In genomic region chr18:79440316-79440715, GRCh38 we compare ENCODE assay signal across 21 cellular contexts.
"Had no signal": no experiment of that assay in that cellular context is flagged by ENCODE, and none has a peak within 500 bp of the region (broad histone marks: within the 10 kb centered on the region; RNA-seq: fewer than 3 reads in every experiment).

No MANE protein-coding gene starts in this region.

- H3K4me1 Mint-ChIP-seq: endodermal cell had no signal

- H3K4me3 ChIP-seq: heart right ventricle, left lung, lower lobe of right lung, right atrium auricular region, sigmoid colon, thoracic aorta, transverse colon had no signal

- H3K4me3 Mint-ChIP-seq: endodermal cell; natural killer cell treated with Interleukin-12 subunit alpha and Interleukin-12 subunit beta and Interleukin-15 and Interleukin-18, amount 100 ng/mL, for 72 hours; stimulated activated effector memory CD8-positive, alpha-beta T cell treated with anti-CD3 and anti-CD28 coated beads, Interleukin-12 subunit alpha, Interleukin-12 subunit beta, amount 100 ng/mL, for 72 hours; stimulated activated naive CD8-positive, alpha-beta T cell treated with anti-CD3 and anti-CD28 coated beads, Interleukin-15, amount 100 ng/mL, for 72 hours had no signal

- H3K36me3 Mint-ChIP-seq: natural killer cell treated with Interleukin-12 subunit alpha and Interleukin-12 subunit beta and Interleukin-15 and Interleukin-18, amount 100 ng/mL, for 72 hours had no signal

- H3K27ac Mint-ChIP-seq: natural killer cell treated with Interleukin-12 subunit alpha and Interleukin-12 subunit beta and Interleukin-15 and Interleukin-18, amount 100 ng/mL, for 72 hours; stimulated activated effector memory CD8-positive, alpha-beta T cell treated with anti-CD3 and anti-CD28 coated beads, Interleukin-12 subunit alpha, Interleukin-12 subunit beta, amount 100 ng/mL, for 72 hours; stimulated activated naive CD8-positive, alpha-beta T cell treated with anti-CD3 and anti-CD28 coated beads, Interleukin-15, amount 100 ng/mL, for 72 hours had no signal

- H3K27me3 Mint-ChIP-seq: natural killer cell treated with Interleukin-12 subunit alpha and Interleukin-12 subunit beta and Interleukin-15 and Interleukin-18, amount 100 ng/mL, for 72 hours; stimulated activated naive CD8-positive, alpha-beta T cell treated with anti-CD3 and anti-CD28 coated beads, Interleukin-15, amount 100 ng/mL, for 72 hours had no signal

- H3K27ac ChIP-seq: heart right ventricle, left lung, lower lobe of right lung, right atrium auricular region, thoracic aorta, transverse colon had no signal

- H3K9me3 Mint-ChIP-seq: endodermal cell; natural killer cell treated with Interleukin-12 subunit alpha and Interleukin-12 subunit beta and Interleukin-15 and Interleukin-18, amount 100 ng/mL, for 72 hours; stimulated activated effector memory CD8-positive, alpha-beta T cell treated with anti-CD3 and anti-CD28 coated beads, Interleukin-12 subunit alpha, Interleukin-12 subunit beta, amount 100 ng/mL, for 72 hours; stimulated activated naive CD8-positive, alpha-beta T cell treated with anti-CD3 and anti-CD28 coated beads, Interleukin-15, amount 100 ng/mL, for 72 hours had no signal

- DNase-seq: cerebellar nuclear complex; dermis blood vessel endothelial cell; endodermal cell; erythroblast; foreskin melanocyte; heart right ventricle; hypothalamus; islet precursor cell; left lung; mesenchymal stem cell; midbrain; sigmoid colon; stimulated activated CD4-positive, alpha-beta T cell treated with anti-CD3 and anti-CD28 coated beads, Interleukin-4, amount 100 ng/mL, for 1 hour; stimulated activated CD8-positive, alpha-beta memory T cell treated with anti-CD3 and anti-CD28 coated beads, Interleukin-4, amount 100 ng/mL, for 48 hours; stimulated activated naive CD8-positive, alpha-beta T cell treated with anti-CD3 and anti-CD28 coated beads, Interleukin-15, amount 100 ng/mL, for 72 hours had no signal

- H3K4me1 ChIP-seq: left lung, lower lobe of right lung had no signal

- H3K36me3 ChIP-seq: thoracic aorta, transverse colon had no signal

- H3K27me3 ChIP-seq: heart right ventricle, left lung, right atrium auricular region, sigmoid colon had no signal

- ATAC-seq: heart right ventricle; natural killer cell treated with Interleukin-12 subunit alpha and Interleukin-12 subunit beta and Interleukin-15 and Interleukin-18, amount 100 ng/mL, for 72 hours; stimulated activated effector memory CD8-positive, alpha-beta T cell treated with anti-CD3 and anti-CD28 coated beads, Interleukin-12 subunit alpha, Interleukin-12 subunit beta, amount 100 ng/mL, for 72 hours; stimulated activated naive CD8-positive, alpha-beta T cell treated with anti-CD3 and anti-CD28 coated beads, Interleukin-15, amount 100 ng/mL, for 72 hours had no signal

- H3K9me3 ChIP-seq: heart right ventricle, left lung, lower lobe of right lung, right atrium auricular region, sigmoid colon, thoracic aorta, transverse colon had no signal
